ENCODE assay signal across 8 cellular contexts in the genomic region with DNA sequence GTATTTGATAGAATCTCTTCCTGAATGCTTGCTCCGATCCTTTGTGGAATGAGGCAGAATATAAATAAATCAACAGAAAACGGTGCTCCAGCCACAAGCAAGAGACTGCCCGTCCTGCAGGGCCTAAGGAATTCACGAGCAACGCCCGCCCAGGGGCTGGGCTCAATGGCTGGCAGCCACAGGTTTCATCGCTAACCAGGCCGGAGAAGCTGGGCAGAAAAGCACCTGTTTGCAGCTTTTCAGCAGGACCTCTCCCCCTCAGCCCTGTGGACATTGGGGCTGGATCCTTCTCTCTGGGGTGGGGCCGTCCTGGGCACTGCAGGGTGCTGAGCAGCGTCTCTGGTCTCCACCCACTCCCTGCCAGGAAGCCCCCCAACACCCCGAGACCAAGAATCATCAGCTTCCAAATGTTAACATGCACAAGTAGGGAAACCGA.
DNase-seq lines count a peak whose midpoint lies in the region; ATAC-seq and TF ChIP-seq lines count a peak whose summit lies in the region.

No MANE protein-coding gene starts in this region.

- H3K27ac ChIP-seq in H9 (ENCODE audit: insufficient read length, low read depth, low read length) (no peak overlapping the region), spleen (peak overlapping the region; percentile 36 to 79 (median 69))

- H3K9ac ChIP-seq in H9 (ENCODE audit: extremely low read depth, insufficient read length, low read length), result no peak overlapping the region

- H3K23me2 ChIP-seq in H9 (ENCODE audit: insufficient read length, low read depth, low read length, poor library complexity, severe bottlenecking), result peaks cover 12% of the 10 kb centered on the region

- H2BK120ac ChIP-seq in H9 (ENCODE audit: low read depth, low read length, poor library complexity, severe bottlenecking), result no peak overlapping the region

- intact Hi-C loops in spleen (cut with DNase I; ENCODE audit: low total_unique reads), result no loop called here

- TF ChIP-seq CTCF in H9 (conservative IDR thresholded peaks at IDR 0.05) (no peak), spleen (IDR thresholded peaks at IDR 0.05 in 8 of 11, conservative IDR thresholded peaks at IDR 0.05 in 3 of 11) (no peak), GM10266 (IDR thresholded peaks at IDR 0.05; ENCODE audit: control insufficient read depth, insufficient read depth, low read depth, missing control alignments) (no peak)

- WGBS in H9 (ENCODE audit: extremely low coverage, insufficient read length, low lambda C conversion rate), result no CpG with 5 or more reads among the region's 12 CpGs
- 43 to 66% (median 56%) methylated on average over 10 to 12 of the region's 12 CpGs for WGBS in spleen, 5 donors

- ATAC-seq in GM19455 (IDR thresholded peaks at IDR 0.05; ENCODE audit: unreplicated experiment), result no peak
- no peak for ATAC-seq in HG03108 (IDR thresholded peaks at IDR 0.05; ENCODE audit: unreplicated experiment)

- H3K4ac ChIP-seq in H9 (ENCODE audit: low read depth, low read length), result no peak overlapping the region

- no peak overlapping the region for H2AFZ ChIP-seq in H9 (ENCODE audit: low read length)

- no peak overlapping the region for H2BK15ac ChIP-seq in H9 (ENCODE audit: low read depth, low read length)

- H3K4me2 ChIP-seq in H9 (ENCODE audit: insufficient read depth, insufficient read length, low read length), result peak overlapping the region; percentile 31

- TF ChIP-seq POLR2A in spleen (IDR thresholded peaks at IDR 0.05), result no peak

- H3K18ac ChIP-seq in H9 (ENCODE audit: insufficient read length, low read depth, low read length), result peak overlapping the region; percentile 38

- no peaks in the 10 kb centered on the region for H4K20me1 ChIP-seq in H9 (ENCODE audit: control insufficient read depth, insufficient read depth, insufficient read length)

- no peaks in the 10 kb centered on the region for H3K79me1 ChIP-seq in H9 (ENCODE audit: insufficient read depth, low read depth, low read length, poor library complexity, severe bottlenecking)

- H2BK5ac ChIP-seq in H9 (ENCODE audit: insufficient read length, low read length), result no peak overlapping the region

- DNase-seq in H9, result peak; percentile 55
- DNase-seq in astrocyte of the hippocampus (ENCODE audit: low read depth, low spot score), result peak; percentile 91
- DNase-seq in iPS-NIHi7 (ENCODE audit: extremely low spot score), result peak; percentile 57
- peak; percentile 66 for DNase-seq in spleen
- DNase-seq in GM10266 (ENCODE audit: extremely low spot score), result no peak
- DNase-seq in D341Med (ENCODE audit: low spot score), result no peak

- no peaks in the 10 kb centered on the region for H3K79me2 ChIP-seq in H9 (ENCODE audit: insufficient read depth, low read length)

- H3K4me1 ChIP-seq in H9 (ENCODE audit: insufficient read depth, low read length), result peaks cover 2% of the 10 kb centered on the region; the same call in 1 of the 2 replicates
- H3K4me1 ChIP-seq in spleen, result peaks cover 15 to 39% (median 28%) of the 10 kb centered on the region in 6 donors

- H3K9me3 Mint-ChIP-seq in H9, result peaks cover 16% of the 10 kb centered on the region in 2 experiments

- no peak overlapping the region for H2AK5ac ChIP-seq in H9 (ENCODE audit: insufficient read length, low read length)

- H3T11ph ChIP-seq in H9 (ENCODE audit: low read length), result no peak overlapping the region

- H3K36me3 Mint-ChIP-seq in H9 (ENCODE audit: insufficient read depth in 1 of 3, low read depth in 3 of 3), result peaks cover 0 to 10% (median 7%) of the 10 kb centered on the region in 3 experiments; a peak in 5 of 7 replicates

- no peak overlapping the region for H4K8ac ChIP-seq in H9 (replicated peaks; ENCODE audit: insufficient read length, low read depth, low read length)

- H3K9me3 ChIP-seq in H9 (ENCODE audit: control insufficient read depth, low read depth, low read length) (no peaks in the 10 kb centered on the region), spleen (peaks cover 0 to 21% (median 15%) of the 10 kb centered on the region in 8 donors)

- H2BK20ac ChIP-seq in H9 (ENCODE audit: low read depth, low read length, poor library complexity, severe bottlenecking), result no peak overlapping the region

- no peak overlapping the region for H4K5ac ChIP-seq in H9 (ENCODE audit: insufficient read length, low read depth, low read length)

- H3K36me3 ChIP-seq in spleen, result peaks cover 0 to 16% (median 0%) of the 10 kb centered on the region in 6 donors

- no peak overlapping the region for H4K91ac ChIP-seq in H9 (ENCODE audit: insufficient read length, low read depth, low read length)

- H3K27me3 Mint-ChIP-seq in H9 (ENCODE audit: low read depth), result peaks cover 3% of the 10 kb centered on the region

- no peak overlapping the region for H2BK12ac ChIP-seq in H9 (ENCODE audit: insufficient read length, low read depth, low read length)

- peak overlapping the region in 4 of 8 donors; percentile 30 to 61 (median 34) for H3K4me3 ChIP-seq in spleen

- H3K4me3 Mint-ChIP-seq in H9, result peak overlapping the region; percentile 66 to 80

- H3K4me1 Mint-ChIP-seq in H9, result peaks cover 13 to 19% of the 10 kb centered on the region in 2 experiments

- H3K56ac ChIP-seq in H9 (ENCODE audit: insufficient read length, low read depth, low read length), result no peak overlapping the region

- H3K14ac ChIP-seq in H9 (ENCODE audit: insufficient read depth, low read length), result peak overlapping the region; percentile 25; the same call in 1 of the 2 replicates

- no peaks in the 10 kb centered on the region for H3K27me3 ChIP-seq in H9 (ENCODE audit: insufficient read depth, low read length)
- peaks cover 0 to 15% (median 0%) of the 10 kb centered on the region in 7 donors for H3K27me3 ChIP-seq in spleen (replicated peaks in 1 of 7)

- no peak overlapping the region for H3K23ac ChIP-seq in H9 (ENCODE audit: insufficient read length, low read depth, low read length)

- peak overlapping the region in 2 of 3 experiments; percentile 60 to 67; a peak in 1 of 7 replicates for H3K27ac Mint-ChIP-seq in H9

Comparison
In these comparisons a context has a peak if more than half of its experiments do, and no peak if none do; other contexts are left out.
1. DNase-seq: peak in H9 (single experiment), astrocyte of the hippocampus (single experiment), iPS-NIHi7 (single experiment) and spleen (single experiment); none in GM10266 (single experiment) and D341Med (single experiment).